Comparison of ENCODE assay signal across 1 cellular context in the genomic region with DNA sequence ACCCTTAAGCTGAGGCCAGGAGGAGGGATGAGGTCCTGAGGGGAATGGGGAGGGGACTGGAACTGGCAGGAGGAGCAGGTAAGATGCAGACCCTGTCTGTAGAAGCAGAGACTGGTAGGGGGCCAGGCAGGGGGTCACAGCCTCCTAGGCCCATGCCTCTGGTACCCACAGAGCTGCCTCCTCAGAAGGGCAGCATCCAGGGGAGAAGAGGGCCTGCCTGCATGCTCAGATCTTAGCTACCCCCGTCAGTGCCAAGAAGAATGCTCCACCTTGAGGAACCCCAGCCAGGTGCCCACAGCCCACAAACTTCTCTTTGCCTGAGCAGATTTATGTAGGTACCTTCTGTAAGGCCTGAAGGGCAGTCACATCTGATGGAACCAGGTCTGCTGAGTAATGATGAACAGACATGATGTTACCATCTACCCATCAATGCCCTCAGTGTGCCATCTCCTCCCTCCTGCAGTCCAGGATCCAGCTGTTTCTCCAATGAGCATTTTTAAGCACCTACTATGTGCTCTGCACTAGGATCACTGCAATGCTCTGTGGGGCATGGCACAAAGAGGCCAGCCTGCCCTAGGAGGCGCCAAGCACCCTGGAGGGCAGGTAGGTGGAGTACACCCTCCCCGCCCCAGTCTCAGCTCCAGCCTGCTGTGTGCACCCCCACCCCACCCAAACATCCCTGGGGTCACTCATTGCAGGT.
TF ChIP-seq lines count a peak whose summit lies in the region.

No MANE protein-coding gene starts in this region.

TF ChIP-seq in HEK293T, 16 proteins besides CTCF, POLR2A, EP300 and RAD21 (continued from another document):
- TF ChIP-seq LEF1 (IDR thresholded peaks at IDR 0.05; ENCODE audit: borderline replicate concordance) = no peak
- TF ChIP-seq TARDBP (IDR thresholded peaks at IDR 0.05) = no peak
- TF ChIP-seq BHLHE40 (IDR thresholded peaks at IDR 0.05; ENCODE audit: borderline replicate concordance) = no peak
- TF ChIP-seq ARNT (IDR thresholded peaks at IDR 0.05) = no peak
- no peak for TF ChIP-seq SP1 (IDR thresholded peaks at IDR 0.05)
- TF ChIP-seq ZNF384 (IDR thresholded peaks at IDR 0.05) = no peak
- no peak for TF ChIP-seq FOXK2 (IDR thresholded peaks at IDR 0.05)
- TF ChIP-seq, protein P1, sequence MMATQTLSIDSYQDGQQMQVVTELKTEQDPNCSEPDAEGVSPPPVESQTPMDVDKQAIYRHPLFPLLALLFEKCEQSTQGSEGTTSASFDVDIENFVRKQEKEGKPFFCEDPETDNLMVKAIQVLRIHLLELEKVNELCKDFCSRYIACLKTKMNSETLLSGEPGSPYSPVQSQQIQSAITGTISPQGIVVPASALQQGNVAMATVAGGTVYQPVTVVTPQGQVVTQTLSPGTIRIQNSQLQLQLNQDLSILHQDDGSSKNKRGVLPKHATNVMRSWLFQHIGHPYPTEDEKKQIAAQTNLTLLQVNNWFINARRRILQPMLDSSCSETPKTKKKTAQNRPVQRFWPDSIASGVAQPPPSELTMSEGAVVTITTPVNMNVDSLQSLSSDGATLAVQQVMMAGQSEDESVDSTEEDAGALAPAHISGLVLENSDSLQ (IDR thresholded peaks at IDR 0.05) = no peak
- no peak for TF ChIP-seq NFRKB (IDR thresholded peaks at IDR 0.05)
- no peak for TF ChIP-seq FOXA1 (IDR thresholded peaks at IDR 0.05)
- no peak for TF ChIP-seq CTBP1 (IDR thresholded peaks at IDR 0.05; ENCODE audit: borderline replicate concordance)
- no peak for TF ChIP-seq HDGF (IDR thresholded peaks at IDR 0.05; ENCODE audit: borderline replicate concordance)
- TF ChIP-seq ELF4 (IDR thresholded peaks at IDR 0.05) = no peak
